In the genomic region with DNA sequence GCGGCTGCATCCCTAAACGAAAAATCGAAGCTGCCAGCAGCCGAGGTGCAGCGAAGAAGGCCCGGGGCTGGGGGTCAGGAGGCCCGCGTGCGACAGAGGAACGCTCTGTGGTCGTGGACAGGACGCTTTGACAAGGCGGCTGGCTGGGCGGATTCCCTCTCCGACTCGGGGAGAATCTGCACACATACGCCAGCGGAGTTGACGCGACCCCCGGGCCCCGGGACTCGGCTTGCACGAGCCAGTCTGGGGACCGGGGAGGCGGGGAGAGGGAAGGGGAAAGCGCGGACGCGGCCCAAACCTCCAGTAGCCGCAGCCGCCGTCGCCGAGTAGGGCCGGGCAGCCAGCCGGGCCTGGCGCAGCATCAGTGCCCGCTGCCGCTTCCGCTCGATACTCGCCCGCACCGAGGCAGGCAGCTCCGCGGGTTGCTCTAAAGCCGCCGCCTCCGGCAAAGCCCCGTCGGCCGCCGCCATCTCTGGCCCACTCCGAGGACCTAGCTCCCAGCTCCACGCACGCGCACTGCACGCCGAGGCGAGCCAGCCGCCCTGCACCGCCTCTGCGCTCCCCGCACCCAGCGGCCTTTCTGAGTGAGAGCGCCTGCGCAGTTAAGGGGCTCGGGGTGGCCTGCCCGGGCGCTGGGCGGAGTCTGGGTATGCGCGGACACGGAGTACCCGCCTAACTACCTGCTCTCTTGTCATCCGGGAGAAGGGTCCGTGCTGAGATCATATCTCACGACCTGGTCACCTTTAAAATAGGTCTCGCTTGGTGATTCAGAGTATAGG, we compare ENCODE assay signal across 1 cellular context.
TF ChIP-seq lines count a peak whose summit lies in the region.

A gene (minus strand): TSS at position 518 of the 779 bp plus-strand sequence. CDS start 48 bp downstream, at position 470.

TF ChIP-seq in HepG2, 621 proteins besides CTCF, POLR2A, EP300 and RAD21 (continued from another document and continues in another):
- TF ChIP-seq, protein P1, sequence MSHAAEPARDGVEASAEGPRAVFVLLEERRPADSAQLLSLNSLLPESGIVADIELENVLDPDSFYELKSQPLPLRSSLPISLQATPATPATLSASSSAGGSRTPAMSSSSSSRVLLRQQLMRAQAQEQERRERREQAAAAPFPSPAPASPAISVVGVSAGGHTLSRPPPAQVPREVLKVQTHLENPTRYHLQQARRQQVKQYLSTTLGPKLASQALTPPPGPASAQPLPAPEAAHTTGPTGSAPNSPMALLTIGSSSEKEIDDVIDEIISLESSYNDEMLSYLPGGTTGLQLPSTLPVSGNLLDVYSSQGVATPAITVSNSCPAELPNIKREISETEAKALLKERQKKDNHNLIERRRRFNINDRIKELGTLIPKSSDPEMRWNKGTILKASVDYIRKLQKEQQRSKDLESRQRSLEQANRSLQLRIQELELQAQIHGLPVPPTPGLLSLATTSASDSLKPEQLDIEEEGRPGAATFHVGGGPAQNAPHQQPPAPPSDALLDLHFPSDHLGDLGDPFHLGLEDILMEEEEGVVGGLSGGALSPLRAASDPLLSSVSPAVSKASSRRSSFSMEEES (CRISPR knock-in tag; IDR thresholded peaks at IDR 0.05): no peak; the same call in 1 of the 2 replicates
- no peak for TF ChIP-seq REXO4 (CRISPR knock-in tag; IDR thresholded peaks at IDR 0.05; ENCODE audit: borderline replicate concordance)
- TF ChIP-seq, protein P2, sequence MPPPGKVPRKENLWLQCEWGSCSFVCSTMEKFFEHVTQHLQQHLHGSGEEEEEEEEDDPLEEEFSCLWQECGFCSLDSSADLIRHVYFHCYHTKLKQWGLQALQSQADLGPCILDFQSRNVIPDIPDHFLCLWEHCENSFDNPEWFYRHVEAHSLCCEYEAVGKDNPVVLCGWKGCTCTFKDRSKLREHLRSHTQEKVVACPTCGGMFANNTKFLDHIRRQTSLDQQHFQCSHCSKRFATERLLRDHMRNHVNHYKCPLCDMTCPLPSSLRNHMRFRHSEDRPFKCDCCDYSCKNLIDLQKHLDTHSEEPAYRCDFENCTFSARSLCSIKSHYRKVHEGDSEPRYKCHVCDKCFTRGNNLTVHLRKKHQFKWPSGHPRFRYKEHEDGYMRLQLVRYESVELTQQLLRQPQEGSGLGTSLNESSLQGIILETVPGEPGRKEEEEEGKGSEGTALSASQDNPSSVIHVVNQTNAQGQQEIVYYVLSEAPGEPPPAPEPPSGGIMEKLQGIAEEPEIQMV (CRISPR knock-in tag; IDR thresholded peaks at IDR 0.05; ENCODE audit: low read depth): peak; percentile 94
- TF ChIP-seq ZBTB1 (CRISPR knock-in tag; IDR thresholded peaks at IDR 0.05; ENCODE audit: borderline replicate concordance): no peak
- TF ChIP-seq, protein P3, sequence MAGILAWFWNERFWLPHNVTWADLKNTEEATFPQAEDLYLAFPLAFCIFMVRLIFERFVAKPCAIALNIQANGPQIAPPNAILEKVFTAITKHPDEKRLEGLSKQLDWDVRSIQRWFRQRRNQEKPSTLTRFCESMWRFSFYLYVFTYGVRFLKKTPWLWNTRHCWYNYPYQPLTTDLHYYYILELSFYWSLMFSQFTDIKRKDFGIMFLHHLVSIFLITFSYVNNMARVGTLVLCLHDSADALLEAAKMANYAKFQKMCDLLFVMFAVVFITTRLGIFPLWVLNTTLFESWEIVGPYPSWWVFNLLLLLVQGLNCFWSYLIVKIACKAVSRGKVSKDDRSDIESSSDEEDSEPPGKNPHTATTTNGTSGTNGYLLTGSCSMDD (CRISPR knock-in tag; IDR thresholded peaks at IDR 0.05): no peak
- TF ChIP-seq ZC3H13 (CRISPR knock-in tag; IDR thresholded peaks at IDR 0.05): 0 out of 2 replicates have a peak, but pooled peaks have one; percentile 53
- TF ChIP-seq, protein P4, sequence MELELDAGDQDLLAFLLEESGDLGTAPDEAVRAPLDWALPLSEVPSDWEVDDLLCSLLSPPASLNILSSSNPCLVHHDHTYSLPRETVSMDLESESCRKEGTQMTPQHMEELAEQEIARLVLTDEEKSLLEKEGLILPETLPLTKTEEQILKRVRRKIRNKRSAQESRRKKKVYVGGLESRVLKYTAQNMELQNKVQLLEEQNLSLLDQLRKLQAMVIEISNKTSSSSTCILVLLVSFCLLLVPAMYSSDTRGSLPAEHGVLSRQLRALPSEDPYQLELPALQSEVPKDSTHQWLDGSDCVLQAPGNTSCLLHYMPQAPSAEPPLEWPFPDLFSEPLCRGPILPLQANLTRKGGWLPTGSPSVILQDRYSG (CRISPR knock-in tag; IDR thresholded peaks at IDR 0.05): no peak
- peak; percentile 90 for TF ChIP-seq HNRNPLL (IDR thresholded peaks at IDR 0.05; ENCODE audit: low read depth, low read length, poor library complexity, severe bottlenecking)
- TF ChIP-seq, protein P5, sequence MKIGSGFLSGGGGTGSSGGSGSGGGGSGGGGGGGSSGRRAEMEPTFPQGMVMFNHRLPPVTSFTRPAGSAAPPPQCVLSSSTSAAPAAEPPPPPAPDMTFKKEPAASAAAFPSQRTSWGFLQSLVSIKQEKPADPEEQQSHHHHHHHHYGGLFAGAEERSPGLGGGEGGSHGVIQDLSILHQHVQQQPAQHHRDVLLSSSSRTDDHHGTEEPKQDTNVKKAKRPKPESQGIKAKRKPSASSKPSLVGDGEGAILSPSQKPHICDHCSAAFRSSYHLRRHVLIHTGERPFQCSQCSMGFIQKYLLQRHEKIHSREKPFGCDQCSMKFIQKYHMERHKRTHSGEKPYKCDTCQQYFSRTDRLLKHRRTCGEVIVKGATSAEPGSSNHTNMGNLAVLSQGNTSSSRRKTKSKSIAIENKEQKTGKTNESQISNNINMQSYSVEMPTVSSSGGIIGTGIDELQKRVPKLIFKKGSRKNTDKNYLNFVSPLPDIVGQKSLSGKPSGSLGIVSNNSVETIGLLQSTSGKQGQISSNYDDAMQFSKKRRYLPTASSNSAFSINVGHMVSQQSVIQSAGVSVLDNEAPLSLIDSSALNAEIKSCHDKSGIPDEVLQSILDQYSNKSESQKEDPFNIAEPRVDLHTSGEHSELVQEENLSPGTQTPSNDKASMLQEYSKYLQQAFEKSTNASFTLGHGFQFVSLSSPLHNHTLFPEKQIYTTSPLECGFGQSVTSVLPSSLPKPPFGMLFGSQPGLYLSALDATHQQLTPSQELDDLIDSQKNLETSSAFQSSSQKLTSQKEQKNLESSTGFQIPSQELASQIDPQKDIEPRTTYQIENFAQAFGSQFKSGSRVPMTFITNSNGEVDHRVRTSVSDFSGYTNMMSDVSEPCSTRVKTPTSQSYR (CRISPR knock-in tag; IDR thresholded peaks at IDR 0.05; ENCODE audit: borderline replicate concordance): peak; percentile 56; the same call in 1 of the 2 replicates
- TF ChIP-seq, protein P6, sequence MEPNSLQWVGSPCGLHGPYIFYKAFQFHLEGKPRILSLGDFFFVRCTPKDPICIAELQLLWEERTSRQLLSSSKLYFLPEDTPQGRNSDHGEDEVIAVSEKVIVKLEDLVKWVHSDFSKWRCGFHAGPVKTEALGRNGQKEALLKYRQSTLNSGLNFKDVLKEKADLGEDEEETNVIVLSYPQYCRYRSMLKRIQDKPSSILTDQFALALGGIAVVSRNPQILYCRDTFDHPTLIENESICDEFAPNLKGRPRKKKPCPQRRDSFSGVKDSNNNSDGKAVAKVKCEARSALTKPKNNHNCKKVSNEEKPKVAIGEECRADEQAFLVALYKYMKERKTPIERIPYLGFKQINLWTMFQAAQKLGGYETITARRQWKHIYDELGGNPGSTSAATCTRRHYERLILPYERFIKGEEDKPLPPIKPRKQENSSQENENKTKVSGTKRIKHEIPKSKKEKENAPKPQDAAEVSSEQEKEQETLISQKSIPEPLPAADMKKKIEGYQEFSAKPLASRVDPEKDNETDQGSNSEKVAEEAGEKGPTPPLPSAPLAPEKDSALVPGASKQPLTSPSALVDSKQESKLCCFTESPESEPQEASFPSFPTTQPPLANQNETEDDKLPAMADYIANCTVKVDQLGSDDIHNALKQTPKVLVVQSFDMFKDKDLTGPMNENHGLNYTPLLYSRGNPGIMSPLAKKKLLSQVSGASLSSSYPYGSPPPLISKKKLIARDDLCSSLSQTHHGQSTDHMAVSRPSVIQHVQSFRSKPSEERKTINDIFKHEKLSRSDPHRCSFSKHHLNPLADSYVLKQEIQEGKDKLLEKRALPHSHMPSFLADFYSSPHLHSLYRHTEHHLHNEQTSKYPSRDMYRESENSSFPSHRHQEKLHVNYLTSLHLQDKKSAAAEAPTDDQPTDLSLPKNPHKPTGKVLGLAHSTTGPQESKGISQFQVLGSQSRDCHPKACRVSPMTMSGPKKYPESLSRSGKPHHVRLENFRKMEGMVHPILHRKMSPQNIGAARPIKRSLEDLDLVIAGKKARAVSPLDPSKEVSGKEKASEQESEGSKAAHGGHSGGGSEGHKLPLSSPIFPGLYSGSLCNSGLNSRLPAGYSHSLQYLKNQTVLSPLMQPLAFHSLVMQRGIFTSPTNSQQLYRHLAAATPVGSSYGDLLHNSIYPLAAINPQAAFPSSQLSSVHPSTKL (CRISPR knock-in tag; IDR thresholded peaks at IDR 0.05): peak; percentile 48
- TF ChIP-seq ZNF724P (CRISPR knock-in tag; IDR thresholded peaks at IDR 0.05; ENCODE audit: borderline replicate concordance): no peak
- peak; percentile 55 for TF ChIP-seq YEATS2 (CRISPR knock-in tag; IDR thresholded peaks at IDR 0.05; ENCODE audit: borderline replicate concordance)
- peak in 1 of 2 experiments; percentile 90; a peak in 2 of 4 replicates for TF ChIP-seq KLF16 (CRISPR knock-in tag; IDR thresholded peaks at IDR 0.05)
- TF ChIP-seq ZNF709 (CRISPR knock-in tag; IDR thresholded peaks at IDR 0.05): 0 out of 2 replicates have a peak, but pooled peaks have one; percentile 36
- TF ChIP-seq GABPA (IDR thresholded peaks at IDR 0.05; ENCODE audit: low read depth, low read length): no peak
- TF ChIP-seq GABPA (CRISPR knock-in tag; IDR thresholded peaks at IDR 0.05; ENCODE audit: low read depth): no peak
- peak; percentile 59 for TF ChIP-seq TEAD3 (CRISPR knock-in tag; optimal IDR thresholded peaks at IDR 0.05; ENCODE audit: borderline replicate concordance)
- TF ChIP-seq, protein P7, sequence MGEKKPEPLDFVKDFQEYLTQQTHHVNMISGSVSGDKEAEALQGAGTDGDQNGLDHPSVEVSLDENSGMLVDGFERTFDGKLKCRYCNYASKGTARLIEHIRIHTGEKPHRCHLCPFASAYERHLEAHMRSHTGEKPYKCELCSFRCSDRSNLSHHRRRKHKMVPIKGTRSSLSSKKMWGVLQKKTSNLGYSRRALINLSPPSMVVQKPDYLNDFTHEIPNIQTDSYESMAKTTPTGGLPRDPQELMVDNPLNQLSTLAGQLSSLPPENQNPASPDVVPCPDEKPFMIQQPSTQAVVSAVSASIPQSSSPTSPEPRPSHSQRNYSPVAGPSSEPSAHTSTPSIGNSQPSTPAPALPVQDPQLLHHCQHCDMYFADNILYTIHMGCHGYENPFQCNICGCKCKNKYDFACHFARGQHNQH (CRISPR knock-in tag; IDR thresholded peaks at IDR 0.05): peak; percentile 72; the same call in 1 of the 2 replicates
- TF ChIP-seq TRIM24 (CRISPR knock-in tag; IDR thresholded peaks at IDR 0.05): no peak
- no peak for TF ChIP-seq NONO (IDR thresholded peaks at IDR 0.05)
- peak; percentile 89 for TF ChIP-seq NONO (CRISPR knock-in tag; conservative IDR thresholded peaks at IDR 0.05)
- TF ChIP-seq ZFP37 (CRISPR knock-in tag; IDR thresholded peaks at IDR 0.05; ENCODE audit: borderline replicate concordance): no peak
- no peak for TF ChIP-seq ZNF432 (CRISPR knock-in tag; IDR thresholded peaks at IDR 0.05; ENCODE audit: borderline replicate concordance)
- TF ChIP-seq GFI1 (CRISPR knock-in tag; IDR thresholded peaks at IDR 0.05; ENCODE audit: borderline replicate concordance): peak; percentile 70; the same call in 1 of the 2 replicates
- TF ChIP-seq IRX3 (CRISPR knock-in tag; IDR thresholded peaks at IDR 0.05; ENCODE audit: borderline replicate concordance, low read depth): no peak
- no peak for TF ChIP-seq ZMYM2 (CRISPR knock-in tag; IDR thresholded peaks at IDR 0.05)
- TF ChIP-seq MEF2D (CRISPR knock-in tag; IDR thresholded peaks at IDR 0.05): no peak
- no peak; the same call in none of the 2 replicates for TF ChIP-seq TBX2 (CRISPR knock-in tag; IDR thresholded peaks at IDR 0.05; ENCODE audit: borderline replicate concordance)
- TF ChIP-seq JARID2 (CRISPR knock-in tag; IDR thresholded peaks at IDR 0.05; ENCODE audit: insufficient replicate concordance): peak; percentile 63
- TF ChIP-seq, protein P8, sequence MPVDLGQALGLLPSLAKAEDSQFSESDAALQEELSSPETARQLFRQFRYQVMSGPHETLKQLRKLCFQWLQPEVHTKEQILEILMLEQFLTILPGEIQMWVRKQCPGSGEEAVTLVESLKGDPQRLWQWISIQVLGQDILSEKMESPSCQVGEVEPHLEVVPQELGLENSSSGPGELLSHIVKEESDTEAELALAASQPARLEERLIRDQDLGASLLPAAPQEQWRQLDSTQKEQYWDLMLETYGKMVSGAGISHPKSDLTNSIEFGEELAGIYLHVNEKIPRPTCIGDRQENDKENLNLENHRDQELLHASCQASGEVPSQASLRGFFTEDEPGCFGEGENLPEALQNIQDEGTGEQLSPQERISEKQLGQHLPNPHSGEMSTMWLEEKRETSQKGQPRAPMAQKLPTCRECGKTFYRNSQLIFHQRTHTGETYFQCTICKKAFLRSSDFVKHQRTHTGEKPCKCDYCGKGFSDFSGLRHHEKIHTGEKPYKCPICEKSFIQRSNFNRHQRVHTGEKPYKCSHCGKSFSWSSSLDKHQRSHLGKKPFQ (CRISPR knock-in tag; IDR thresholded peaks at IDR 0.05; ENCODE audit: insufficient replicate concordance): peak; percentile 75
- peak; percentile 91 for TF ChIP-seq ZNF883 (CRISPR knock-in tag; IDR thresholded peaks at IDR 0.05; ENCODE audit: not compliant biosample characterization)
- TF ChIP-seq GZF1 (CRISPR knock-in tag; IDR thresholded peaks at IDR 0.05): peak; percentile 18; the same call in 1 of the 2 replicates
- peak; percentile 24; the same call in 1 of the 2 replicates for TF ChIP-seq ZNF441 (CRISPR knock-in tag; IDR thresholded peaks at IDR 0.05; ENCODE audit: borderline replicate concordance)
- TF ChIP-seq ZNF367 (CRISPR knock-in tag; IDR thresholded peaks at IDR 0.05; ENCODE audit: borderline replicate concordance): no peak
- TF ChIP-seq SNRNP70 (IDR thresholded peaks at IDR 0.05; ENCODE audit: low read depth, low read length): no peak
- no peak for TF ChIP-seq ARID2 (CRISPR knock-in tag; IDR thresholded peaks at IDR 0.05; ENCODE audit: borderline replicate concordance)
- TF ChIP-seq RFXAP (CRISPR knock-in tag; IDR thresholded peaks at IDR 0.05; ENCODE audit: borderline replicate concordance): no peak
- no peak for TF ChIP-seq ZNF530 (CRISPR knock-in tag; IDR thresholded peaks at IDR 0.05; ENCODE audit: low read depth)
- peak; percentile 68; the same call in 1 of the 2 replicates for TF ChIP-seq BORCS8-MEF2B (CRISPR knock-in tag; IDR thresholded peaks at IDR 0.05)
- no peak for TF ChIP-seq ZNF256 (CRISPR knock-in tag; conservative IDR thresholded peaks at IDR 0.05)
- 0 out of 2 replicates have a peak, but pooled peaks have one; percentile 56 for TF ChIP-seq ZNF101 (CRISPR knock-in tag; IDR thresholded peaks at IDR 0.05; ENCODE audit: borderline replicate concordance, low read depth)
- 0 out of 2 replicates have a peak, but pooled peaks have one; percentile 62 for TF ChIP-seq RELA (CRISPR knock-in tag; IDR thresholded peaks at IDR 0.05)
- no peak for TF ChIP-seq SP2 (CRISPR knock-in tag; IDR thresholded peaks at IDR 0.05)
- no peak for TF ChIP-seq ZNF768 (CRISPR knock-in tag; IDR thresholded peaks at IDR 0.05)
- TF ChIP-seq ZKSCAN8 (CRISPR knock-in tag; IDR thresholded peaks at IDR 0.05; ENCODE audit: borderline replicate concordance): peak; percentile 5; the same call in 1 of the 2 replicates
- TF ChIP-seq TOE1 (CRISPR knock-in tag; IDR thresholded peaks at IDR 0.05): peak; percentile 58; the same call in 1 of the 2 replicates
- TF ChIP-seq ZNF550 (CRISPR knock-in tag; IDR thresholded peaks at IDR 0.05; ENCODE audit: borderline replicate concordance): no peak; the same call in 1 of the 2 replicates
- TF ChIP-seq MTA1 (CRISPR knock-in tag; IDR thresholded peaks at IDR 0.05; ENCODE audit: borderline replicate concordance): peak; percentile 82; the same call in 1 of the 2 replicates
- no peak for TF ChIP-seq EZH2 (conservative IDR thresholded peaks at IDR 0.05; ENCODE audit: low read depth, low read length)
- TF ChIP-seq ZNF547 (CRISPR knock-in tag; IDR thresholded peaks at IDR 0.05): peak; percentile 78
